ENCODE assay signal across 32 cellular contexts in the genomic region with DNA sequence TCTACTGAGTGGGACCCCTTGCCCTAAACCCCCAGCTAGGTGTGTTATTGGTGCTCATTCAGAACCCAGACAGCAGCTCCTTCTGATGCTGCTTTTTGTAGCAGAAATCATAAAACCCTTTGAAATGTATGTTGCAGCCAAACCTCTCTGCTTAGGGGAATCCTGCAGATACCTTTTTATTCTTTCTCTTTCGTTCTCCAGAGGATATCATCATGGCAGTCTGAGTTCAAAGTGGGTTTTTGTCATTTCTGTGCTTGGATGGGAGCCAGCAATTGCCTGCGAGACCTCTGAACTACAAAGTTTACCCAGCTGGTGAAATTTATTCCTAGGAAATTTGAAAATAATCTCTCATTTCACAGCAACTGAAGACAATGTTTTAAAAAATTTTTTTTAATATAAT. TPM values are rescaled to one million over a fixed set of nuclear protein-coding genes. Genes with fewer than 3 reads are reported as not detected.
DNase-seq lines count a peak whose midpoint lies in the region; ATAC-seq, FAIRE-seq and TF ChIP-seq lines count a peak whose summit lies in the region.
"Had no signal": no experiment of that assay in that cellular context is flagged by ENCODE, and none has a peak within 500 bp of the region (broad histone marks: within the 10 kb centered on the region; RNA-seq: fewer than 3 reads in every experiment).

No MANE protein-coding gene starts in this region.

- no peaks in the 10 kb centered on the region for H3K36me3 Mint-ChIP-seq in activated CD4-positive, alpha-beta T cell treated with anti-CD3 and anti-CD28 coated beads for 36 hours (ENCODE audit: low read depth)
- no peaks in the 10 kb centered on the region for H3K36me3 Mint-ChIP-seq in effector memory CD8-positive, alpha-beta T cell (ENCODE audit: insufficient read depth)
- H3K36me3 Mint-ChIP-seq: activated CD8-positive, alpha-beta memory T cell treated with anti-CD3 and anti-CD28 coated beads, Interleukin-2, amount 10 ng/mL, durations not matched to agents 7 days and 5 days; natural killer cell treated with Interleukin-12 subunit alpha and Interleukin-12 subunit beta and Interleukin-15 and Interleukin-18, amount 100 ng/mL, for 72 hours had no signal

- no peak overlapping the region for H3K4me3 Mint-ChIP-seq in activated CD4-positive, alpha-beta T cell treated with anti-CD3 and anti-CD28 coated beads for 36 hours
- no peak overlapping the region for H3K4me3 Mint-ChIP-seq in effector memory CD8-positive, alpha-beta T cell
- H3K4me3 Mint-ChIP-seq: activated CD8-positive, alpha-beta memory T cell treated with anti-CD3 and anti-CD28 coated beads, Interleukin-2, amount 10 ng/mL, durations not matched to agents 7 days and 5 days; activated naive CD8-positive, alpha-beta T cell treated with anti-CD3 and anti-CD28 coated beads, Interleukin-2, amount 50 U/mL, for 24 hours; activated T-cell treated with anti-CD3 and anti-CD28 coated beads, Interleukin-2, amount 50 U/mL, for 4 hours; CD4-positive, alpha-beta T cell; natural killer cell treated with Interleukin-12 subunit alpha and Interleukin-12 subunit beta and Interleukin-15 and Interleukin-18, amount 100 ng/mL, for 72 hours; T-helper 17 cell had no signal

- DNase-seq in activated CD4-positive, alpha-beta T cell treated with anti-CD3 and anti-CD28 coated beads for 36 hours = peak; percentile 28
- no peak for DNase-seq in activated CD4-positive, alpha-beta T cell treated with anti-CD3 and anti-CD28 coated beads, Interleukin-2, amount 50 U/mL, for 4 hours
- DNase-seq in NCI-H69 (lab: John Stamatoyannopoulos, UW) (peak; percentile 3), hepatocyte (ENCODE audit: low spot score) (no peak), dorsolateral prefrontal cortex (no peak), H54 (ENCODE audit: insufficient read length, low spot score) (no peak), amygdala (lab: John Stamatoyannopoulos, UW) (no peak)
- no peak for DNase-seq in effector memory CD8-positive, alpha-beta T cell
- DNase-seq: activated CD4-positive, CD25-positive, alpha-beta regulatory T cell; activated CD8-positive, alpha-beta memory T cell treated with anti-CD3 and anti-CD28 coated beads, Interleukin-2, amount 10 ng/mL, durations not matched to agents 7 days and 5 days; activated gamma-delta T cell treated with Interleukin-2 at 50 U/mL for 16 hours; activated naive CD8-positive, alpha-beta T cell treated with anti-CD3 and anti-CD28 coated beads, Interleukin-2, amount 50 U/mL, for 24 hours; activated T-cell treated with anti-CD3 and anti-CD28 coated beads, Interleukin-2, amount 50 U/mL, for 4 hours; caudate nucleus; CD4-positive, alpha-beta T cell; hypothalamus; Karpas-422; NCI-H1436; NCI-H2081 treated with DMSO at 0.1 percent for 48 hours; NCI-H510A; PC-9; stimulated activated CD4-positive, alpha-beta T cell treated with anti-CD3 and anti-CD28 coated beads, Interleukin-2, amount 100 ng/mL, for 48 hours; stomach; T-helper 17 cell; uterus had no signal

- peaks cover 2% of the 10 kb centered on the region for H3K4me1 Mint-ChIP-seq in activated CD4-positive, alpha-beta T cell treated with anti-CD3 and anti-CD28 coated beads for 36 hours
- no peaks in the 10 kb centered on the region for H3K4me1 Mint-ChIP-seq in effector memory CD8-positive, alpha-beta T cell (ENCODE audit: low read depth in 2 of 2)
- H3K4me1 Mint-ChIP-seq: activated CD8-positive, alpha-beta memory T cell treated with anti-CD3 and anti-CD28 coated beads, Interleukin-2, amount 10 ng/mL, durations not matched to agents 7 days and 5 days; activated naive CD8-positive, alpha-beta T cell treated with anti-CD3 and anti-CD28 coated beads, Interleukin-2, amount 50 U/mL, for 24 hours; T-helper 17 cell had no signal

- intact Hi-C loops in activated CD4-positive, alpha-beta T cell treated with anti-CD3 and anti-CD28 coated beads for 36 hours (cut with DNase I, micrococcal nuclease) = no loop called here
- intact Hi-C loops in dorsolateral prefrontal cortex (cut with DNase I) = no loop called here

- no peaks in the 10 kb centered on the region for H3K9me2 ChIP-seq in hepatocyte (replicated peaks; ENCODE audit: insufficient read depth)

- WGBS in hepatocyte (ENCODE audit: low lambda C conversion rate, missing lambda C conversion rate) = 65% methylated on average over 2 of the region's 2 CpGs

- FAIRE-seq in H54 (lab: Jason Lieb, UNC) = no peak
- FAIRE-seq: TTC549 had no signal

- peak overlapping the region; percentile 2 for H2AFZ ChIP-seq in hepatocyte
- H2AFZ ChIP-seq: PC-9 had no signal

- peaks cover 6% of the 10 kb centered on the region for H3K4me1 ChIP-seq in hepatocyte (ENCODE audit: insufficient read depth)
- H3K4me1 ChIP-seq: gastroesophageal sphincter, right atrium auricular region, stomach, uterus had no signal

- H4K20me1 ChIP-seq in hepatocyte (ENCODE audit: insufficient read depth, poor library complexity, severe bottlenecking) = no peaks in the 10 kb centered on the region

- H3K79me2 ChIP-seq in hepatocyte = no peaks in the 10 kb centered on the region

- TF ChIP-seq POLR2A in H54 (IDR thresholded peaks at IDR 0.05; ENCODE audit: low read depth, low read length) = no peak

- no peak for TF ChIP-seq CTCF in hepatocyte (IDR thresholded peaks at IDR 0.05; ENCODE audit: poor library complexity)
- TF ChIP-seq CTCF in dorsolateral prefrontal cortex (IDR thresholded peaks at IDR 0.05 in 54 of 56, conservative IDR thresholded peaks at IDR 0.05 in 2 of 56; ENCODE audit: low read depth in 1 of 56, partially characterized antibody in 56 of 56) = no peak

- no peak overlapping the region for H3K4me2 ChIP-seq in hepatocyte
- H3K4me2 ChIP-seq: PC-9 had no signal

- H3K9me3 Mint-ChIP-seq in activated CD4-positive, alpha-beta T cell treated with anti-CD3 and anti-CD28 coated beads for 36 hours (ENCODE audit: low read depth) = peaks cover 2% of the 10 kb centered on the region
- H3K9me3 Mint-ChIP-seq in effector memory CD8-positive, alpha-beta T cell = no peaks in the 10 kb centered on the region
- H3K9me3 Mint-ChIP-seq: activated naive CD8-positive, alpha-beta T cell treated with anti-CD3 and anti-CD28 coated beads, Interleukin-2, amount 50 U/mL, for 24 hours; activated T-cell treated with anti-CD3 and anti-CD28 coated beads, Interleukin-2, amount 50 U/mL, for 4 hours; natural killer cell treated with Interleukin-12 subunit alpha and Interleukin-12 subunit beta and Interleukin-15 and Interleukin-18, amount 100 ng/mL, for 72 hours had no signal

- H3K27me3 Mint-ChIP-seq in activated CD4-positive, alpha-beta T cell treated with anti-CD3 and anti-CD28 coated beads for 36 hours = no peaks in the 10 kb centered on the region
- no peaks in the 10 kb centered on the region for H3K27me3 Mint-ChIP-seq in effector memory CD8-positive, alpha-beta T cell
- H3K27me3 Mint-ChIP-seq: activated naive CD8-positive, alpha-beta T cell treated with anti-CD3 and anti-CD28 coated beads, Interleukin-2, amount 50 U/mL, for 24 hours; CD4-positive, alpha-beta T cell had no signal

- POLR2A ChIA-PET in activated CD4-positive, alpha-beta T cell treated with anti-CD3 and anti-CD28 coated beads for 36 hours (lab: Charles Lee) = no interaction called here

- H3K27ac Mint-ChIP-seq in activated CD4-positive, alpha-beta T cell treated with anti-CD3 and anti-CD28 coated beads for 36 hours = no peak overlapping the region
- H3K27ac Mint-ChIP-seq in effector memory CD8-positive, alpha-beta T cell = no peak overlapping the region
- H3K27ac Mint-ChIP-seq: activated CD8-positive, alpha-beta memory T cell treated with anti-CD3 and anti-CD28 coated beads, Interleukin-2, amount 10 ng/mL, durations not matched to agents 7 days and 5 days; activated naive CD8-positive, alpha-beta T cell treated with anti-CD3 and anti-CD28 coated beads, Interleukin-2, amount 50 U/mL, for 24 hours; CD4-positive, alpha-beta T cell; natural killer cell treated with Interleukin-12 subunit alpha and Interleukin-12 subunit beta and Interleukin-15 and Interleukin-18, amount 100 ng/mL, for 72 hours; T-helper 17 cell had no signal

- CTCF ChIA-PET in activated CD4-positive, alpha-beta T cell treated with anti-CD3 and anti-CD28 coated beads for 36 hours (lab: Charles Lee) = interaction anchor here (0.5 to 1.2 kb wide), 4 partner anchors 11 to 165 kb away, joined by 3 to 5 read pairs (median 3); no protein-coding TSS in a partner anchor

- H3K27ac ChIP-seq in hepatocyte (peak overlapping the region; percentile 31), dorsolateral prefrontal cortex (peak overlapping the region in 6 of 59 donors; percentile 5 to 39 (median 20))
- H3K27ac ChIP-seq: gastroesophageal sphincter, PC-9, right atrium auricular region, stomach, uterus had no signal

- H3K27me3 ChIP-seq in hepatocyte = no peaks in the 10 kb centered on the region
- no peaks in the 10 kb centered on the region for H3K27me3 ChIP-seq in dorsolateral prefrontal cortex
- H3K27me3 ChIP-seq: gastroesophageal sphincter, right atrium auricular region, stomach, uterus had no signal

- H3K4me3 ChIP-seq in hepatocyte = no peak overlapping the region
- no peak overlapping the region for H3K4me3 ChIP-seq in dorsolateral prefrontal cortex
- H3K4me3 ChIP-seq: gastroesophageal sphincter, lung, PC-9, right atrium auricular region, stomach, uterus had no signal

- no peaks in the 10 kb centered on the region for H3K36me3 ChIP-seq in hepatocyte (replicated peaks; ENCODE audit: insufficient read depth, low read depth)
- H3K36me3 ChIP-seq: gastroesophageal sphincter, right atrium auricular region, stomach, uterus had no signal

- H3K9me3 ChIP-seq in hepatocyte (ENCODE audit: low read depth) = no peaks in the 10 kb centered on the region
- H3K9me3 ChIP-seq: uterus had no signal

- peak; percentile 23 for ATAC-seq in activated CD4-positive, alpha-beta T cell treated with anti-CD3 and anti-CD28 coated beads for 36 hours
- no peak for ATAC-seq in effector memory CD8-positive, alpha-beta T cell (replicated peaks)
- ATAC-seq: activated CD8-positive, alpha-beta memory T cell treated with anti-CD3 and anti-CD28 coated beads, Interleukin-2, amount 10 ng/mL, durations not matched to agents 7 days and 5 days; activated naive CD8-positive, alpha-beta T cell treated with anti-CD3 and anti-CD28 coated beads, Interleukin-2, amount 50 U/mL, for 24 hours; activated T-cell treated with anti-CD3 and anti-CD28 coated beads, Interleukin-2, amount 50 U/mL, for 4 hours; gastroesophageal sphincter; HCT116; natural killer cell treated with Interleukin-12 subunit alpha and Interleukin-12 subunit beta and Interleukin-15 and Interleukin-18, amount 100 ng/mL, for 72 hours; T-helper 17 cell had no signal

RNA-seq across cellular contexts. Expression of a gene that starts 42.0 kb away (rescaled TPM):
- not detected for total RNA-seq in activated CD4-positive, alpha-beta T cell treated with anti-CD3 and anti-CD28 coated beads for 36 hours
- total RNA-seq in hepatocyte = 0.16 and 0.83 TPM in 2 replicates
- 0.17 TPM in 1 of 2 replicates, not detected in the other for polyA plus RNA-seq in hepatocyte
- total RNA-seq in dorsolateral prefrontal cortex = not detected
- total RNA-seq: activated CD8-positive, alpha-beta memory T cell treated with anti-CD3 and anti-CD28 coated beads, Interleukin-2, amount 10 ng/mL, durations not matched to agents 7 days and 5 days; activated T-cell treated with anti-CD3 and anti-CD28 coated beads, Interleukin-2, amount 50 U/mL, for 4 hours; CD4-positive, alpha-beta T cell; mucosa of gallbladder; natural killer cell treated with Interleukin-12 subunit alpha and Interleukin-12 subunit beta and Interleukin-15 and Interleukin-18, amount 100 ng/mL, for 72 hours; stomach; T-helper 17 cell; uterus had no signal

Comparison
In these comparisons a context has a peak if more than half of its experiments do, and no peak if none do; other contexts are left out.
1. DNase-seq: peak in activated CD4-positive, alpha-beta T cell treated with anti-CD3 and anti-CD28 coated beads for 36 hours (single experiment) and NCI-H69 (single experiment); none in activated CD4-positive, alpha-beta T cell treated with anti-CD3 and anti-CD28 coated beads, Interleukin-2, amount 50 U/mL, for 4 hours (0 of 2), hepatocyte (single experiment), dorsolateral prefrontal cortex (0 of 10), H54 (single experiment), effector memory CD8-positive, alpha-beta T cell (0 of 3) and amygdala (0 of 56).